11 cellular contexts compared by ENCODE assay signal in genomic region chr10:122551450-122551849, GRCh38. TPM values are rescaled to one million over a fixed set of nuclear protein-coding genes. Genes with fewer than 3 reads are reported as not detected.
DNase-seq lines count a peak whose midpoint lies in the region; ATAC-seq and TF ChIP-seq lines count a peak whose summit lies in the region.
"Had no signal": no experiment of that assay in that cellular context is flagged by ENCODE, and none has a peak within 500 bp of the region (broad histone marks: within the 10 kb centered on the region; RNA-seq: fewer than 3 reads in every experiment).

No MANE protein-coding gene starts in this region.

- H4K20me1 ChIP-seq in DND-41 (ENCODE audit: insufficient read depth, low read length) (no peaks in the 10 kb centered on the region), OCI-LY3 (ENCODE audit: insufficient read depth, low read length) (no peaks in the 10 kb centered on the region), neural progenitor cell (ENCODE audit: low read depth) (no peaks in the 10 kb centered on the region)

- 63 to 83% methylated on average over 9 of the region's 9 CpGs for WGBS in sigmoid colon, 2 donors

- H2AFZ ChIP-seq in DND-41 (ENCODE audit: low read depth, low read length), result no peak overlapping the region
- H2AFZ ChIP-seq in OCI-LY3 (ENCODE audit: low read depth, low read length), result no peak overlapping the region
- no peak overlapping the region for H2AFZ ChIP-seq in neural progenitor cell (replicated peaks)

- no peaks in the 10 kb centered on the region for H3F3A ChIP-seq in neural progenitor cell (ENCODE audit: low read depth)

- no peaks in the 10 kb centered on the region for H3K9me3 Mint-ChIP-seq in activated naive CD8-positive, alpha-beta T cell (ENCODE audit: low read depth)
- no peaks in the 10 kb centered on the region for H3K9me3 Mint-ChIP-seq in neural progenitor cell
- H3K9me3 Mint-ChIP-seq: type B pancreatic cell had no signal

- no peak for TF ChIP-seq EP300 in sigmoid colon (IDR thresholded peaks at IDR 0.05)

- H3K4me1 ChIP-seq in DND-41 (ENCODE audit: insufficient read depth, low read length) (peaks cover 4% of the 10 kb centered on the region; the same call in 1 of the 2 replicates), OCI-LY3 (ENCODE audit: low read length) (no peaks in the 10 kb centered on the region), neural progenitor cell (no peaks in the 10 kb centered on the region), sigmoid colon (no peaks in the 10 kb centered on the region)

- no peaks in the 10 kb centered on the region for H3K36me3 ChIP-seq in DND-41 (ENCODE audit: insufficient read depth, low read length)
- no peaks in the 10 kb centered on the region for H3K36me3 ChIP-seq in OCI-LY3 (replicated peaks; ENCODE audit: low read depth, low read length)
- H3K36me3 ChIP-seq in neural progenitor cell, result no peaks in the 10 kb centered on the region
- no peaks in the 10 kb centered on the region for H3K36me3 ChIP-seq in sigmoid colon
- H3K36me3 ChIP-seq: lower lobe of right lung had no signal

- no peaks in the 10 kb centered on the region for H3K27me3 ChIP-seq in DND-41 (ENCODE audit: insufficient read depth, low read length, poor library complexity)
- H3K27me3 ChIP-seq in OCI-LY3 (ENCODE audit: low read depth, low read length), result 0 out of 2 replicates have a peak, but pooled peaks cover 2% of the 10 kb centered on the region
- no peaks in the 10 kb centered on the region for H3K27me3 ChIP-seq in neural progenitor cell
- no peaks in the 10 kb centered on the region for H3K27me3 ChIP-seq in sigmoid colon

- H3K27ac Mint-ChIP-seq in activated naive CD8-positive, alpha-beta T cell, result peak overlapping the region; percentile 7
- H3K27ac Mint-ChIP-seq in neural progenitor cell, result peak overlapping the region; percentile 39
- H3K27ac Mint-ChIP-seq: type B pancreatic cell had no signal

- no peak overlapping the region for H3K4me3 ChIP-seq in DND-41 (ENCODE audit: low read depth in 1 of 2, low read length in 2 of 2)
- no peak overlapping the region for H3K4me3 ChIP-seq in OCI-LY3 (ENCODE audit: low read length)
- H3K4me3 ChIP-seq in neural progenitor cell, result no peak overlapping the region
- no peak overlapping the region for H3K4me3 ChIP-seq in sigmoid colon
- H3K4me3 ChIP-seq: lower lobe of right lung had no signal

- H3K27ac ChIP-seq in DND-41 (ENCODE audit: low read length) (no peak overlapping the region), OCI-LY3 (ENCODE audit: low read length) (no peak overlapping the region), neural progenitor cell (no peak overlapping the region), sigmoid colon (no peak overlapping the region)
- H3K27ac ChIP-seq: HL-60, lower lobe of right lung had no signal

- H3K4me2 ChIP-seq in DND-41 (ENCODE audit: insufficient read depth, low read length) (no peak overlapping the region), OCI-LY3 (ENCODE audit: low read length) (no peak overlapping the region), neural progenitor cell (no peak overlapping the region)

- no peaks in the 10 kb centered on the region for H3K79me2 ChIP-seq in DND-41 (ENCODE audit: insufficient read depth, low read length)
- H3K79me2 ChIP-seq in OCI-LY3 (ENCODE audit: low read length), result no peaks in the 10 kb centered on the region
- H3K79me2 ChIP-seq in neural progenitor cell (ENCODE audit: low read depth), result no peaks in the 10 kb centered on the region

- DNase-seq in DND-41 (no peak), neural progenitor cell (ENCODE audit: low spot score) (no peak), NCI-H526 treated with DMSO at 0.1 percent for 48 hours (lab: John Stamatoyannopoulos, UW) (no peak), NCI-H1105 treated with DMSO at 0.1 percent for 48 hours (lab: John Stamatoyannopoulos, UW) (no peak), sigmoid colon (no peak)
- DNase-seq: lower lobe of right lung had no signal

- H3K4me1 Mint-ChIP-seq in activated naive CD8-positive, alpha-beta T cell (ENCODE audit: low read depth), result peaks cover 24% of the 10 kb centered on the region
- H3K4me1 Mint-ChIP-seq in neural progenitor cell, result no peaks in the 10 kb centered on the region

- H3K4me3 Mint-ChIP-seq in activated naive CD8-positive, alpha-beta T cell, result no peak overlapping the region
- H3K4me3 Mint-ChIP-seq in neural progenitor cell, result no peak overlapping the region
- H3K4me3 Mint-ChIP-seq: type B pancreatic cell had no signal

- no peak overlapping the region for H3K9ac ChIP-seq in DND-41 (ENCODE audit: low read depth, low read length)
- no peak overlapping the region for H3K9ac ChIP-seq in OCI-LY3 (ENCODE audit: low read length)
- no peak overlapping the region for H3K9ac ChIP-seq in neural progenitor cell

- ATAC-seq in DND-41 (ENCODE audit: insufficient read depth, low read depth) (0 out of 3 replicates have a peak, but pooled peaks have one; percentile 17), GM21717 (IDR thresholded peaks at IDR 0.05; ENCODE audit: unreplicated experiment) (no peak)
- ATAC-seq: lower lobe of right lung had no signal

- no peak for TF ChIP-seq CTCF in DND-41 (IDR thresholded peaks at IDR 0.05; ENCODE audit: borderline replicate concordance, extremely low read depth, low read length, poor library complexity, severe bottlenecking)
- TF ChIP-seq CTCF in OCI-LY3 (IDR thresholded peaks at IDR 0.05; ENCODE audit: low read depth, low read length), result peak; percentile 13; the same call in 1 of the 2 replicates
- no peak for TF ChIP-seq CTCF in neural progenitor cell (IDR thresholded peaks at IDR 0.05)
- TF ChIP-seq CTCF in sigmoid colon (IDR thresholded peaks at IDR 0.05), result no peak

- no peaks in the 10 kb centered on the region for H3K36me3 Mint-ChIP-seq in activated naive CD8-positive, alpha-beta T cell
- no peaks in the 10 kb centered on the region for H3K36me3 Mint-ChIP-seq in neural progenitor cell
- H3K36me3 Mint-ChIP-seq: type B pancreatic cell had no signal

- no peaks in the 10 kb centered on the region for H3K9me3 ChIP-seq in DND-41 (ENCODE audit: insufficient read depth, low read length, severe bottlenecking)
- H3K9me3 ChIP-seq in OCI-LY3 (ENCODE audit: insufficient read depth, low read length), result no peaks in the 10 kb centered on the region
- H3K9me3 ChIP-seq in neural progenitor cell (ENCODE audit: low read depth), result no peaks in the 10 kb centered on the region
- H3K9me3 ChIP-seq in sigmoid colon, result no peaks in the 10 kb centered on the region
- H3K9me3 ChIP-seq: lower lobe of right lung had no signal

- no peak for TF ChIP-seq POLR2A in sigmoid colon (IDR thresholded peaks at IDR 0.05)

- H3K27me3 Mint-ChIP-seq in activated naive CD8-positive, alpha-beta T cell, result no peaks in the 10 kb centered on the region
- H3K27me3 Mint-ChIP-seq in neural progenitor cell (ENCODE audit: insufficient read depth, low read depth), result peaks cover 2% of the 10 kb centered on the region

- intact Hi-C loops in sigmoid colon (cut with DNase I), result no loop called here

RNA-seq across cellular contexts. Expression of gene DMBT1, which starts 9.1 kb away (rescaled TPM):
- total RNA-seq in neural progenitor cell (ENCODE audit: low replicate concordance) (not detected in 2 replicates), sigmoid colon (under 1 TPM in 2 of 4 donors, not detected in 2; under 0.01 TPM)
- 100 to 1,000 TPM in 1 of 3 donors, 1 to 10 TPM in 2; 1.2 to 677 (median 7.2) TPM for polyA plus RNA-seq in sigmoid colon
